In genomic region chr5:43296835-43297234, GRCh38 we compare ENCODE assay signal across 1 cellular context.
TF ChIP-seq lines count a peak whose summit lies in the region.

No MANE protein-coding gene starts in this region.

TF ChIP-seq in HepG2, 621 proteins besides CTCF, POLR2A, EP300 and RAD21:
- TF ChIP-seq TOPORS (CRISPR knock-in tag; IDR thresholded peaks at IDR 0.05) (no peak), ZNF75D (CRISPR knock-in tag; IDR thresholded peaks at IDR 0.05; ENCODE audit: borderline replicate concordance) (no peak), POLR2AphosphoS5 (IDR thresholded peaks at IDR 0.05; ENCODE audit: low read depth, low read length) (0 out of 2 replicates have a peak, but pooled peaks have one; percentile 20), ARID5B (CRISPR knock-in tag; IDR thresholded peaks at IDR 0.05) (no peak), RBM22 (optimal IDR thresholded peaks at IDR 0.05; ENCODE audit: low read length) (peak; percentile 91), RBFOX2 (IDR thresholded peaks at IDR 0.05; ENCODE audit: low read depth, low read length) (peak; percentile 39; the same call in 1 of the 2 replicates)
